In the genomic region with DNA sequence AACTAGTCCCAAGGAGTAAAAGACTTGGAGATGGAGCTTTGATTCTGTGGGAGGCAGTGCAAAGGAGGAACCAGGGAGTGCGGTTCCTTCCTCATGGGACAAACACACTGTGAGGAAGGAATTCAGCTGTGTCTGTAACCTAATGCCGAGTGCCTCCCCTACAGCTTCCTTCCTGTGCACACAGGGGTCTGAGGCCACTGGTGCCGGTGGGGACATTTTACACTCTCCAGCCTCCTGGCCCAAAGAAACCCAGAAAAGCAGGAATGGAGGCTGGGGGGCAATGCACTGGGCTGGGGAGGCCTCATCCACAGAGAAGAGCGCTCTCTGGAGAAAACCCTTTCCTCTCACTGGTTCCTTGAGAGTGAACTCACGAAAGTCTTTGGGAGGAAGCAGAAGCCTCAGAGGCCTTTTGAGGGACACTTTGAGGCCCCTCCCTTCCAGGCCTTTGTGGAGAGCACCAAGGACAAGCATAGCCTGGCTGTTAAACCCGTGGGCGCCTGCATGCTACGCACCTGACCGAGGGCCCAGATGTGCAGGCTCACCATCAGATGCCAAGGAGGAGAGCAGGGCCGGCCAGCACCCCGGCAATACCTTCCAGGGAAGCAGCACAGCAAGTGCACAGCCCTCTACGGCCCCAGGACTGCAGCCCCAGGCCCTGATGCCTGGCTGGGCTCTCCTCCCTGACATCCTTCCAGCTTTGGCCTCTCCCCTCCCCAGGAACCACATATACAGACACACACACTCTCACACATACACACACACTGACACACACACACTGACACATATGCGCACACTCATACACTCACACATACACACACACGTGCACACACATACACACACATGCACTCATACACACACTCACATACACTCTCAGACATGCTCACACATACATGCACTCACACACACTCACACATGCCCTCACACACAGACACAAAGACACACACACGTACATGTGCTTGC, we compare ENCODE assay signal across 1 cellular context.
TF ChIP-seq lines count a peak whose summit lies in the region.

No MANE protein-coding gene starts in this region.

TF ChIP-seq in HEK293, 187 proteins besides CTCF, POLR2A, EP300 and RAD21 (continued from another document):
- TF ChIP-seq, protein P1, sequence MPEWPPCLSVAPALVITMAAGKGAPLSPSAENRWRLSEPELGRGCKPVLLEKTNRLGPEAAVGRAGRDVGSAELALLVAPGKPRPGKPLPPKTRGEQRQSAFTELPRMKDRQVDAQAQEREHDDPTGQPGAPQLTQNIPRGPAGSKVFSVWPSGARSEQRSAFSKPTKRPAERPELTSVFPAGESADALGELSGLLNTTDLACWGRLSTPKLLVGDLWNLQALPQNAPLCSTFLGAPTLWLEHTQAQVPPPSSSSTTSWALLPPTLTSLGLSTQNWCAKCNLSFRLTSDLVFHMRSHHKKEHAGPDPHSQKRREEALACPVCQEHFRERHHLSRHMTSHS (tag by site-specific recombination; IDR thresholded peaks at IDR 0.05), result no peak
- peak; percentile 62; the same call in 1 of the 2 replicates for TF ChIP-seq ZNF48 (tag by site-specific recombination; IDR thresholded peaks at IDR 0.05)
- peak; percentile 49; the same call in 1 of the 2 replicates for TF ChIP-seq ZNF837 (tag by site-specific recombination; IDR thresholded peaks at IDR 0.05)
- TF ChIP-seq, protein P2, sequence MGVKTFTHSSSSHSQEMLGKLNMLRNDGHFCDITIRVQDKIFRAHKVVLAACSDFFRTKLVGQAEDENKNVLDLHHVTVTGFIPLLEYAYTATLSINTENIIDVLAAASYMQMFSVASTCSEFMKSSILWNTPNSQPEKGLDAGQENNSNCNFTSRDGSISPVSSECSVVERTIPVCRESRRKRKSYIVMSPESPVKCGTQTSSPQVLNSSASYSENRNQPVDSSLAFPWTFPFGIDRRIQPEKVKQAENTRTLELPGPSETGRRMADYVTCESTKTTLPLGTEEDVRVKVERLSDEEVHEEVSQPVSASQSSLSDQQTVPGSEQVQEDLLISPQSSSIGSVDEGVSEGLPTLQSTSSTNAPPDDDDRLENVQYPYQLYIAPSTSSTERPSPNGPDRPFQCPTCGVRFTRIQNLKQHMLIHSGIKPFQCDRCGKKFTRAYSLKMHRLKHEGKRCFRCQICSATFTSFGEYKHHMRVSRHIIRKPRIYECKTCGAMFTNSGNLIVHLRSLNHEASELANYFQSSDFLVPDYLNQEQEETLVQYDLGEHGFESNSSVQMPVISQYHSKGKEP (tag by site-specific recombination; IDR thresholded peaks at IDR 0.05), result no peak
- TF ChIP-seq ZNF555 (tag by site-specific recombination; conservative IDR thresholded peaks at IDR 0.05), result no peak
- no peak for TF ChIP-seq MYNN (tag by site-specific recombination; IDR thresholded peaks at IDR 0.05; ENCODE audit: borderline replicate concordance)
- no peak for TF ChIP-seq ZBTB7A (tag by site-specific recombination; IDR thresholded peaks at IDR 0.05; ENCODE audit: low read depth)
- TF ChIP-seq ZNF138 (tag by site-specific recombination; IDR thresholded peaks at IDR 0.05; ENCODE audit: borderline replicate concordance), result no peak
- TF ChIP-seq, protein P3, sequence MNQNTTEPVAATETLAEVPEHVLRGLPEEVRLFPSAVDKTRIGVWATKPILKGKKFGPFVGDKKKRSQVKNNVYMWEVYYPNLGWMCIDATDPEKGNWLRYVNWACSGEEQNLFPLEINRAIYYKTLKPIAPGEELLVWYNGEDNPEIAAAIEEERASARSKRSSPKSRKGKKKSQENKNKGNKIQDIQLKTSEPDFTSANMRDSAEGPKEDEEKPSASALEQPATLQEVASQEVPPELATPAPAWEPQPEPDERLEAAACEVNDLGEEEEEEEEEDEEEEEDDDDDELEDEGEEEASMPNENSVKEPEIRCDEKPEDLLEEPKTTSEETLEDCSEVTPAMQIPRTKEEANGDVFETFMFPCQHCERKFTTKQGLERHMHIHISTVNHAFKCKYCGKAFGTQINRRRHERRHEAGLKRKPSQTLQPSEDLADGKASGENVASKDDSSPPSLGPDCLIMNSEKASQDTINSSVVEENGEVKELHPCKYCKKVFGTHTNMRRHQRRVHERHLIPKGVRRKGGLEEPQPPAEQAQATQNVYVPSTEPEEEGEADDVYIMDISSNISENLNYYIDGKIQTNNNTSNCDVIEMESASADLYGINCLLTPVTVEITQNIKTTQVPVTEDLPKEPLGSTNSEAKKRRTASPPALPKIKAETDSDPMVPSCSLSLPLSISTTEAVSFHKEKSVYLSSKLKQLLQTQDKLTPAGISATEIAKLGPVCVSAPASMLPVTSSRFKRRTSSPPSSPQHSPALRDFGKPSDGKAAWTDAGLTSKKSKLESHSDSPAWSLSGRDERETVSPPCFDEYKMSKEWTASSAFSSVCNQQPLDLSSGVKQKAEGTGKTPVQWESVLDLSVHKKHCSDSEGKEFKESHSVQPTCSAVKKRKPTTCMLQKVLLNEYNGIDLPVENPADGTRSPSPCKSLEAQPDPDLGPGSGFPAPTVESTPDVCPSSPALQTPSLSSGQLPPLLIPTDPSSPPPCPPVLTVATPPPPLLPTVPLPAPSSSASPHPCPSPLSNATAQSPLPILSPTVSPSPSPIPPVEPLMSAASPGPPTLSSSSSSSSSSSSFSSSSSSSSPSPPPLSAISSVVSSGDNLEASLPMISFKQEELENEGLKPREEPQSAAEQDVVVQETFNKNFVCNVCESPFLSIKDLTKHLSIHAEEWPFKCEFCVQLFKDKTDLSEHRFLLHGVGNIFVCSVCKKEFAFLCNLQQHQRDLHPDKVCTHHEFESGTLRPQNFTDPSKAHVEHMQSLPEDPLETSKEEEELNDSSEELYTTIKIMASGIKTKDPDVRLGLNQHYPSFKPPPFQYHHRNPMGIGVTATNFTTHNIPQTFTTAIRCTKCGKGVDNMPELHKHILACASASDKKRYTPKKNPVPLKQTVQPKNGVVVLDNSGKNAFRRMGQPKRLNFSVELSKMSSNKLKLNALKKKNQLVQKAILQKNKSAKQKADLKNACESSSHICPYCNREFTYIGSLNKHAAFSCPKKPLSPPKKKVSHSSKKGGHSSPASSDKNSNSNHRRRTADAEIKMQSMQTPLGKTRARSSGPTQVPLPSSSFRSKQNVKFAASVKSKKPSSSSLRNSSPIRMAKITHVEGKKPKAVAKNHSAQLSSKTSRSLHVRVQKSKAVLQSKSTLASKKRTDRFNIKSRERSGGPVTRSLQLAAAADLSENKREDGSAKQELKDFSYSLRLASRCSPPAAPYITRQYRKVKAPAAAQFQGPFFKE (tag by site-specific recombination; IDR thresholded peaks at IDR 0.05; ENCODE audit: borderline replicate concordance), result 0 out of 2 replicates have a peak, but pooled peaks have one; percentile 26
- peak; percentile 59 for TF ChIP-seq GLIS1 (tag by site-specific recombination; IDR thresholded peaks at IDR 0.05)
- TF ChIP-seq, protein P4, sequence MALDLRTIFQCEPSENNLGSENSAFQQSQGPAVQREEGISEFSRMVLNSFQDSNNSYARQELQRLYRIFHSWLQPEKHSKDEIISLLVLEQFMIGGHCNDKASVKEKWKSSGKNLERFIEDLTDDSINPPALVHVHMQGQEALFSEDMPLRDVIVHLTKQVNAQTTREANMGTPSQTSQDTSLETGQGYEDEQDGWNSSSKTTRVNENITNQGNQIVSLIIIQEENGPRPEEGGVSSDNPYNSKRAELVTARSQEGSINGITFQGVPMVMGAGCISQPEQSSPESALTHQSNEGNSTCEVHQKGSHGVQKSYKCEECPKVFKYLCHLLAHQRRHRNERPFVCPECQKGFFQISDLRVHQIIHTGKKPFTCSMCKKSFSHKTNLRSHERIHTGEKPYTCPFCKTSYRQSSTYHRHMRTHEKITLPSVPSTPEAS (tag by site-specific recombination; IDR thresholded peaks at IDR 0.05), result peak; percentile 100
- TF ChIP-seq ZNF747 (tag by site-specific recombination; IDR thresholded peaks at IDR 0.05), result peak; percentile 52; the same call in 1 of the 2 replicates
- TF ChIP-seq, protein P5, sequence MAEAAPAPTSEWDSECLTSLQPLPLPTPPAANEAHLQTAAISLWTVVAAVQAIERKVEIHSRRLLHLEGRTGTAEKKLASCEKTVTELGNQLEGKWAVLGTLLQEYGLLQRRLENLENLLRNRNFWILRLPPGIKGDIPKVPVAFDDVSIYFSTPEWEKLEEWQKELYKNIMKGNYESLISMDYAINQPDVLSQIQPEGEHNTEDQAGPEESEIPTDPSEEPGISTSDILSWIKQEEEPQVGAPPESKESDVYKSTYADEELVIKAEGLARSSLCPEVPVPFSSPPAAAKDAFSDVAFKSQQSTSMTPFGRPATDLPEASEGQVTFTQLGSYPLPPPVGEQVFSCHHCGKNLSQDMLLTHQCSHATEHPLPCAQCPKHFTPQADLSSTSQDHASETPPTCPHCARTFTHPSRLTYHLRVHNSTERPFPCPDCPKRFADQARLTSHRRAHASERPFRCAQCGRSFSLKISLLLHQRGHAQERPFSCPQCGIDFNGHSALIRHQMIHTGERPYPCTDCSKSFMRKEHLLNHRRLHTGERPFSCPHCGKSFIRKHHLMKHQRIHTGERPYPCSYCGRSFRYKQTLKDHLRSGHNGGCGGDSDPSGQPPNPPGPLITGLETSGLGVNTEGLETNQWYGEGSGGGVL (tag by site-specific recombination; IDR thresholded peaks at IDR 0.05), result 0 out of 2 replicates have a peak, but pooled peaks have one; percentile 27
- TF ChIP-seq GLIS2 (tag by site-specific recombination; IDR thresholded peaks at IDR 0.05), result no peak
TF ChIP-seq in HEK293: peak in this region for 11.
